19 cellular contexts compared by ENCODE assay signal in genomic region chr7:65279795-65280194, GRCh38.
DNase-seq lines count a peak whose midpoint lies in the region; ATAC-seq, FAIRE-seq and TF ChIP-seq lines count a peak whose summit lies in the region.
"Had no signal": no experiment of that assay in that cellular context is flagged by ENCODE, and none has a peak within 500 bp of the region (broad histone marks: within the 10 kb centered on the region; RNA-seq: fewer than 3 reads in every experiment).

No MANE protein-coding gene starts in this region.

- no peak for ATAC-seq in GM12878
- ATAC-seq in GM18873 (IDR thresholded peaks at IDR 0.05; ENCODE audit: low FRiP score, unreplicated experiment) = no peak
- no peak for ATAC-seq in GM21619 (IDR thresholded peaks at IDR 0.05; ENCODE audit: unreplicated experiment)
- ATAC-seq: A549; CD8-positive, alpha-beta T cell had no signal

- H3K27ac ChIP-seq in HEK293 (ENCODE audit: extremely low read depth, low read depth, low read length) = no peak overlapping the region
- H3K27ac ChIP-seq in GM12878 (ENCODE audit: control insufficient read depth, insufficient read depth) = no peak overlapping the region
- no peak overlapping the region for H3K27ac ChIP-seq in endothelial cell of umbilical vein (ENCODE audit: insufficient read depth, low read depth, low read length)
- H3K27ac ChIP-seq: 22Rv1; A549; BLaER1 treated with 17β-estradiol and CSF1 and Interleukin-3, amounts not matched to agents 10 nM and 100 nM; C4-2B had no signal

- H3K79me2 ChIP-seq in GM12878 (ENCODE audit: control insufficient read depth, insufficient read depth, low read length) = no peaks in the 10 kb centered on the region
- no peaks in the 10 kb centered on the region for H3K79me2 ChIP-seq in endothelial cell of umbilical vein (ENCODE audit: control insufficient read depth, insufficient read depth, low read length)

- no peaks in the 10 kb centered on the region for H3K36me3 ChIP-seq in HEK293 (ENCODE audit: control insufficient read depth in 2 of 2, insufficient read depth in 1 of 2, low read length in 2 of 2)
- H3K36me3 ChIP-seq in GM12878 (ENCODE audit: control insufficient read depth in 2 of 2, insufficient read depth in 2 of 2, low read length in 1 of 2) = no peaks in the 10 kb centered on the region
- no peaks in the 10 kb centered on the region for H3K36me3 ChIP-seq in endothelial cell of umbilical vein (ENCODE audit: control insufficient read depth in 2 of 2, extremely low read depth in 1 of 2, insufficient read depth in 2 of 2, low read length in 2 of 2)

- peak; percentile 26 for FAIRE-seq in GM18507 (lab: Jason Lieb, UNC)
- peak; percentile 65 for FAIRE-seq in GM12878 (lab: Jason Lieb, UNC)
- peak; percentile 4 for FAIRE-seq in endothelial cell of umbilical vein (lab: Jason Lieb, UNC)
- FAIRE-seq in HTR-8/SVneo (lab: Jason Lieb, UNC) = no peak
- FAIRE-seq: GM12892 had no signal

- no peak overlapping the region for H3K4me2 ChIP-seq in GM12878 (ENCODE audit: control insufficient read depth, insufficient read depth)
- no peak overlapping the region for H3K4me2 ChIP-seq in endothelial cell of umbilical vein (ENCODE audit: insufficient read depth, low read length)
- H3K4me2 ChIP-seq: A549; BLaER1 treated with 17β-estradiol and CSF1 and Interleukin-3, amounts not matched to agents 10 nM and 100 nM had no signal

- DNase-seq in GM18507 (ENCODE audit: extremely low spot score, insufficient read length, low read depth) (no peak), GM12878 (ENCODE audit: low read depth, low spot score) (no peak), endothelial cell of umbilical vein (ENCODE audit: low read depth, low spot score) (no peak), HTR-8/SVneo (ENCODE audit: insufficient read length, low spot score) (no peak)
- DNase-seq: AML-193; Caco-2; Calu3; CD4-positive, alpha-beta T cell; CD8-positive, alpha-beta T cell; DMS79 treated with DMSO at 0.1 percent for 48 hours; GF-D8 had no signal

- TF ChIP-seq CTCF in HEK293 (tag by site-specific recombination; IDR thresholded peaks at IDR 0.05) = no peak
- TF ChIP-seq CTCF in GM12878 (IDR thresholded peaks at IDR 0.05 in 2 of 3, conservative IDR thresholded peaks at IDR 0.05 in 1 of 3; ENCODE audit: control insufficient read depth in 2 of 3, extremely low read depth in 1 of 3, insufficient read depth in 1 of 3, low read depth in 3 of 3, low read length in 3 of 3) = no peak
- TF ChIP-seq CTCF in endothelial cell of umbilical vein (IDR thresholded peaks at IDR 0.05; ENCODE audit: extremely low read depth in 1 of 2, insufficient read depth in 1 of 2, low read depth in 1 of 2, low read length in 2 of 2) = no peak

- TF ChIP-seq POLR2A in GM12878 (IDR thresholded peaks at IDR 0.05; ENCODE audit: low read depth, low read length) (no peak), endothelial cell of umbilical vein (IDR thresholded peaks at IDR 0.05; ENCODE audit: low read depth, low read length) (no peak)

- CTCF ChIA-PET in HEK293 (lab: Yijun Ruan, JAX) = interaction anchor here (0.6 kb wide), 1 partner anchor 63 kb away, joined by 3 read pairs; no protein-coding TSS in a partner anchor
- CTCF ChIA-PET in GM12878 (lab: Yijun Ruan, JAX) = no interaction called here
- CTCF ChIA-PET in endothelial cell of umbilical vein (lab: Charles Lee) = no interaction called here

- H3K27me3 ChIP-seq in GM12878 (replicated peaks in 1 of 2; ENCODE audit: control insufficient read depth in 2 of 2, insufficient read depth in 2 of 2, low read length in 1 of 2) = no peaks in the 10 kb centered on the region
- H3K27me3 ChIP-seq in endothelial cell of umbilical vein (ENCODE audit: control insufficient read depth in 2 of 2, insufficient read depth in 2 of 2, low read length in 2 of 2) = no peaks in the 10 kb centered on the region
- H3K27me3 ChIP-seq: BLaER1 treated with 17β-estradiol and CSF1 and Interleukin-3, amounts not matched to agents 10 nM and 100 nM had no signal

- in situ Hi-C loops in GM12878 (cut with MboI) = no loop called here

- TF ChIP-seq EP300 in GM12878 (IDR thresholded peaks at IDR 0.05; ENCODE audit: borderline replicate concordance in 1 of 2, control insufficient read depth in 1 of 2, low read depth in 2 of 2, low read length in 2 of 2) = no peak

- 85% methylated on average over 2 of the region's 2 CpGs for WGBS in GM12878 (ENCODE audit: insufficient coverage, insufficient replicate concordance, low lambda C conversion rate, missing lambda C conversion rate)

- SMC1A ChIA-PET in GM12878 (lab: Charles Lee; ENCODE audit: uncharacterized antibody, unreplicated experiment) = no interaction called here

- TF ChIP-seq RAD21 in GM12878 (IDR thresholded peaks at IDR 0.05; ENCODE audit: insufficient read depth, low read depth, low read length) = no peak

- H4K20me1 ChIP-seq in GM12878 (ENCODE audit: control insufficient read depth, insufficient read depth) (no peaks in the 10 kb centered on the region), endothelial cell of umbilical vein (replicated peaks; ENCODE audit: control insufficient read depth, extremely low read depth, insufficient read depth, low read length) (no peaks in the 10 kb centered on the region)
- H4K20me1 ChIP-seq: BLaER1 treated with 17β-estradiol and CSF1 and Interleukin-3, amounts not matched to agents 10 nM and 100 nM had no signal

- dilution Hi-C loops in endothelial cell of umbilical vein (cut with MboI; ENCODE audit: extremely low pct_ligation_motif_present, low sequenced_read_pairs) = no loop called here

- BruUV-seq in GM12878 (replicated peaks; lab: Mats Ljungman, UMichigan) = no TSS peak
- no TSS peak for BruUV-seq in endothelial cell of umbilical vein (replicated peaks; lab: Mats Ljungman, UMichigan)

- POLR2A ChIA-PET in HEK293 (lab: Yijun Ruan, JAX) (no interaction called here), GM12878 (lab: Charles Lee) (no interaction called here), endothelial cell of umbilical vein (lab: Charles Lee) (no interaction called here)

- RAD21 ChIA-PET in GM12878 (lab: Charles Lee; ENCODE audit: unreplicated experiment) = no interaction called here

- H3K4me3 ChIP-seq in HEK293 (ENCODE audit: low read depth, low read length) (no peak overlapping the region), GM12878 (no peak overlapping the region), endothelial cell of umbilical vein (replicated peaks in 1 of 3; ENCODE audit: insufficient read depth in 1 of 3, low read depth in 1 of 3, low read length in 3 of 3) (no peak overlapping the region)
- H3K4me3 ChIP-seq: A549; BLaER1 treated with 17β-estradiol and CSF1 and Interleukin-3, amounts not matched to agents 10 nM and 100 nM had no signal

- H3K9me3 ChIP-seq in HEK293 (ENCODE audit: control insufficient read depth, insufficient read depth, low read depth, low read length) (no peaks in the 10 kb centered on the region), GM12878 (replicated peaks; ENCODE audit: control insufficient read depth, insufficient read depth, low read length) (no peaks in the 10 kb centered on the region; the same call in 2 of the 3 replicates), endothelial cell of umbilical vein (replicated peaks; ENCODE audit: control insufficient read depth, insufficient read depth, low read length) (no peaks in the 10 kb centered on the region)
- H3K9me3 ChIP-seq: Caco-2 had no signal

- H3K9ac ChIP-seq in GM12878 (ENCODE audit: control insufficient read depth, insufficient read depth, low read length) = no peak overlapping the region
- no peak overlapping the region for H3K9ac ChIP-seq in endothelial cell of umbilical vein (replicated peaks; ENCODE audit: extremely low read depth, insufficient read depth, low read length)
- H3K9ac ChIP-seq: BLaER1 treated with 17β-estradiol and CSF1 and Interleukin-3, amounts not matched to agents 10 nM and 100 nM had no signal

- no peaks in the 10 kb centered on the region for H3K9me1 ChIP-seq in endothelial cell of umbilical vein (replicated peaks; ENCODE audit: control insufficient read depth, extremely low read depth, insufficient read depth, low read length)

- intact Hi-C loops in GM12878 (cut with micrococcal nuclease; ENCODE audit: unreplicated experiment) = no loop called here
- intact Hi-C loops in endothelial cell of umbilical vein (cut with micrococcal nuclease) = no loop called here

- H2AFZ ChIP-seq in GM12878 (ENCODE audit: control insufficient read depth, low read depth, low read length) (no peak overlapping the region), endothelial cell of umbilical vein (ENCODE audit: low read depth, low read length) (no peak overlapping the region)

- H3K4me1 ChIP-seq in HEK293 (ENCODE audit: control insufficient read depth, insufficient read depth, low read length) (no peaks in the 10 kb centered on the region), GM12878 (ENCODE audit: control insufficient read depth, insufficient read depth, low read length) (no peaks in the 10 kb centered on the region), endothelial cell of umbilical vein (ENCODE audit: control insufficient read depth, extremely low read depth, insufficient read depth, low read length) (no peaks in the 10 kb centered on the region)
- H3K4me1 ChIP-seq: A549; BLaER1 treated with 17β-estradiol and CSF1 and Interleukin-3, amounts not matched to agents 10 nM and 100 nM; Caco-2 had no signal

TF ChIP-seq in HEK293, 187 proteins besides CTCF, POLR2A, EP300 and RAD21:
- 0 out of 2 replicates have a peak, but pooled peaks have one; percentile 6 for TF ChIP-seq PRDM1 (tag by site-specific recombination; IDR thresholded peaks at IDR 0.05)
- TF ChIP-seq BCL11B (tag by site-specific recombination; IDR thresholded peaks at IDR 0.05; ENCODE audit: low read depth) = no peak

TF ChIP-seq in GM12878, 131 proteins besides CTCF, POLR2A, EP300 and RAD21 (continues in another document):
- TF ChIP-seq ZSCAN29 (IDR thresholded peaks at IDR 0.05) (no peak), PAX5 (IDR thresholded peaks at IDR 0.05; ENCODE audit: borderline replicate concordance, low read depth, low read length) (no peak), KAT2A (conservative IDR thresholded peaks at IDR 0.05; ENCODE audit: control insufficient read depth, low read depth, low read length) (no peak)
- TF ChIP-seq, protein P1, sequence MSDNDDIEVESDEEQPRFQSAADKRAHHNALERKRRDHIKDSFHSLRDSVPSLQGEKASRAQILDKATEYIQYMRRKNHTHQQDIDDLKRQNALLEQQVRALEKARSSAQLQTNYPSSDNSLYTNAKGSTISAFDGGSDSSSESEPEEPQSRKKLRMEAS (IDR thresholded peaks at IDR 0.05; ENCODE audit: low read depth, low read length) = no peak

TF ChIP-seq in endothelial cell of umbilical vein, 7 proteins besides CTCF, POLR2A, EP300 and RAD21:
- TF ChIP-seq GATA2 (IDR thresholded peaks at IDR 0.05; ENCODE audit: insufficient read depth, insufficient read length, low read depth, low read length) = no peak
- TF ChIP-seq POLR2AphosphoS5 (IDR thresholded peaks at IDR 0.05; ENCODE audit: insufficient read depth, low read depth, low read length) = no peak
- no peak for TF ChIP-seq JUN (IDR thresholded peaks at IDR 0.05; ENCODE audit: borderline replicate concordance, insufficient read depth, insufficient read length, low read depth)
